ENCODE assay signal across 9 cellular contexts in the genomic region with DNA sequence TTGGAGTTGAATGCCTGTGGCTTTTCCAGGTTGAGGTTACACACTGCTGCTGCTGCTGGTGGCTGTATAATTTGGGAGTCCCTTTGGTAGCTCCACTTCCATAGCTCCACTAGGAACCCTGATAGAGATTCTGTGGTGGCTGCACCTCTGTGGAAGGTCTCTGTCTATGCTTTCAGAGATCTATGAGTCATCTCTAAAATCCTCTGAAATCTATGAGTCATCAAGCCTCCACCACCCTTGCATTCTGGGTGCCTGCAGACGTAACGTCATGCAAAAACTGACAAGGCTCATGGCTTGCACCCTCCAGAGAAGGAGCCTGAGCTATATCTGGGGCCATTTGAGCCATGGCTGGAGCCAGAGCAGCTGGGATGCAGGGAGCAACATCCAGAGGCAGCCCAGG.
DNase-seq lines count a peak whose midpoint lies in the region; ATAC-seq and TF ChIP-seq lines count a peak whose summit lies in the region.
"Had no signal": no experiment of that assay in that cellular context is flagged by ENCODE, and none has a peak within 500 bp of the region (broad histone marks: within the 10 kb centered on the region; RNA-seq: fewer than 3 reads in every experiment).

No MANE protein-coding gene starts in this region.

- intact Hi-C loops in left ventricle myocardium inferior (cut with micrococcal nuclease), result no loop called here

- H3K27ac Mint-ChIP-seq in activated naive CD4-positive, alpha-beta T cell treated with anti-CD3 and anti-CD28 coated beads, Interleukin-2, amount 50 U/mL, for 72 hours, result peak overlapping the region; percentile 45 to 79
- no peak overlapping the region for H3K27ac Mint-ChIP-seq in GM23338

- no peaks in the 10 kb centered on the region for H3K9me3 ChIP-seq in left ventricle myocardium inferior (replicated peaks)

- no peaks in the 10 kb centered on the region for H3K79me2 ChIP-seq in GM23338 (replicated peaks; ENCODE audit: insufficient read depth)

- H3K27ac ChIP-seq in left ventricle myocardium inferior (replicated peaks) (no peak overlapping the region), GM23338 (ENCODE audit: low read depth) (no peak overlapping the region)

- H2AFZ ChIP-seq in GM23338, result no peak overlapping the region

- H3K27me3 Mint-ChIP-seq in GM23338 (ENCODE audit: insufficient read depth, low read depth, poor library complexity), result peaks cover 1% of the 10 kb centered on the region

- H3K36me3 ChIP-seq in left ventricle myocardium inferior (no peaks in the 10 kb centered on the region), GM23338 (ENCODE audit: insufficient read depth) (no peaks in the 10 kb centered on the region)

- H3K27me3 ChIP-seq in left ventricle myocardium inferior (ENCODE audit: low read depth), result no peaks in the 10 kb centered on the region
- H3K27me3 ChIP-seq in GM23338 (ENCODE audit: insufficient read depth), result no peaks in the 10 kb centered on the region

- peaks cover 51 to 65% of the 10 kb centered on the region in 2 donors for H3K36me3 Mint-ChIP-seq in activated naive CD4-positive, alpha-beta T cell treated with anti-CD3 and anti-CD28 coated beads, Interleukin-2, amount 50 U/mL, for 72 hours
- H3K36me3 Mint-ChIP-seq in GM23338 (ENCODE audit: low read depth), result no peaks in the 10 kb centered on the region

- H4K20me1 ChIP-seq in GM23338 (replicated peaks; ENCODE audit: insufficient read depth), result no peaks in the 10 kb centered on the region

- H3K9me2 ChIP-seq in GM23338 (ENCODE audit: insufficient read depth), result peaks cover 38% of the 10 kb centered on the region

- TF ChIP-seq CTCF in left ventricle myocardium inferior (IDR thresholded peaks at IDR 0.05; ENCODE audit: borderline replicate concordance), result no peak
- TF ChIP-seq CTCF in GM23338 (conservative IDR thresholded peaks at IDR 0.05; ENCODE audit: low read depth in 2 of 2), result no peak

- H3K4me3 Mint-ChIP-seq in GM23338, result no peak overlapping the region

- no peak overlapping the region for H3K4me2 ChIP-seq in GM23338

- H3K4me3 ChIP-seq in left ventricle myocardium inferior (no peak overlapping the region), GM23338 (no peak overlapping the region)

- peak; percentile 97 to 99 for ATAC-seq in activated naive CD4-positive, alpha-beta T cell treated with anti-CD3 and anti-CD28 coated beads, Interleukin-2, amount 50 U/mL, for 72 hours
- no peak for ATAC-seq in GM23338

- H3K4me1 ChIP-seq in left ventricle myocardium inferior, result no peaks in the 10 kb centered on the region
- H3K4me1 ChIP-seq in GM23338 (ENCODE audit: insufficient read depth), result no peaks in the 10 kb centered on the region

- peak; percentile 23 for DNase-seq in NOMO-1 treated with DMSO at 0.1 percent for 48 hours (lab: John Stamatoyannopoulos, UW; ENCODE audit: unreplicated experiment)
- no peak for DNase-seq in NOMO-1 treated with dmso at 0.1 percent for 144 hours (lab: John Stamatoyannopoulos, UW; ENCODE audit: unreplicated experiment)
- DNase-seq in HS-5 (ENCODE audit: low read depth), result peak; percentile 15
- DNase-seq in activated naive CD4-positive, alpha-beta T cell treated with anti-CD3 and anti-CD28 coated beads, Interleukin-2, amount 50 U/mL, for 72 hours (ENCODE audit: low spot score in 2 of 2), result peak; percentile 35 to 70
- peak; percentile 19 to 25 for DNase-seq in stimulated activated CD8-positive, alpha-beta memory T cell treated with anti-CD3 and anti-CD28 coated beads, Interleukin-15, amount 100 ng/mL, for 48 hours (ENCODE audit: low read depth in 2 of 2)
- DNase-seq in left ventricle myocardium inferior, result no peak
- no peak for DNase-seq in NCI-H1930 (lab: John Stamatoyannopoulos, UW)
- no peak for DNase-seq in GM23338 (ENCODE audit: low spot score)
- DNase-seq: retina had no signal

- peaks cover 16 to 26% of the 10 kb centered on the region in 2 donors for H3K9me3 Mint-ChIP-seq in activated naive CD4-positive, alpha-beta T cell treated with anti-CD3 and anti-CD28 coated beads, Interleukin-2, amount 50 U/mL, for 72 hours
- H3K9me3 Mint-ChIP-seq in GM23338, result no peaks in the 10 kb centered on the region

- H3K4me1 Mint-ChIP-seq in GM23338, result 0 out of 3 replicates have a peak, but pooled peaks cover 3% of the 10 kb centered on the region

- no peaks in the 10 kb centered on the region for H3F3A ChIP-seq in GM23338 (replicated peaks; ENCODE audit: low read depth)

TF ChIP-seq in GM23338, 12 proteins besides CTCF, POLR2A, EP300 and RAD21:
- TF ChIP-seq EZH2phosphoT487 (IDR thresholded peaks at IDR 0.05; ENCODE audit: unreplicated experiment) (no peak), ZNF331 (CRISPR knock-in tag; IDR thresholded peaks at IDR 0.05; ENCODE audit: low read depth) (no peak), POLR2AphosphoS5 (IDR thresholded peaks at IDR 0.05; ENCODE audit: low read depth) (no peak), ZNF114 (CRISPR knock-in tag; IDR thresholded peaks at IDR 0.05) (no peak)

Comparison
In these comparisons a context has a peak if more than half of its experiments do, and no peak if none do; other contexts are left out.
1. DNase-seq: peak in NOMO-1 treated with DMSO at 0.1 percent for 48 hours (single experiment), HS-5 (single experiment), activated naive CD4-positive, alpha-beta T cell treated with anti-CD3 and anti-CD28 coated beads, Interleukin-2, amount 50 U/mL, for 72 hours (2 of 2) and stimulated activated CD8-positive, alpha-beta memory T cell treated with anti-CD3 and anti-CD28 coated beads, Interleukin-15, amount 100 ng/mL, for 48 hours (2 of 2); none in NOMO-1 treated with dmso at 0.1 percent for 144 hours (single experiment), left ventricle myocardium inferior (single experiment), NCI-H1930 (0 of 2) and GM23338 (single experiment).